In the genomic region with DNA sequence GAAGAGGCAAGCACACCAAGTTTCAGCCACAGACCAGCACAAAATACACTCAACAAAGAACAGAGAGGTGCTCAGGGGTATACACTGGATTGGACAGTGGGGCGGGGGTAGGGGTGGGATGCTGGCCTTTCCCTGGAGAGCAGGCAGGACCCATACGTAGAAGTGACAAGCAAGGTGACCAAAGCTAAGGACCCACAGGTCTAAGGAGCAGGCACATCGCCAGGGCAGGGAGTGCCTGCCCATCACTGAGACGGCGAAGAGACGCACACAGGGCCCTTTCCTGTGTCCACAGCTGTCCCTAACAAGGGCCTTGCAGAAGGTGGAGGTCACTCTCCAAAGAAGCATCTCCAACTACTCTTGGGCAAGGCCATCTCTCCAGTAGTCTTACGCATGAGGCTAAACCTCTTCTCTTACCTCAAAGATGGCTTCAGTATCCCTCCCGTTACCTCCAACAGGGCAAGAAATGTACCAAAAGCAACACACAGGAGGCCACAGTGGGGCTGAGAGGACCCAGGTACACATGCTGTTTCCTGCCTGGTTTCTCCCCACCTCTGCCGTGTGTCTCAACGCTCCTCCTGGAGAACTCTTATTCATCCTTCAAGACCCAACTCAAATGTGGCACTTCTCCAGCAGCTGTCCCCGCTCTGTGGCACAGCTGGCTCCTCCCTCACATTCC, we compare ENCODE assay signal across 1 cellular context.
TF ChIP-seq lines count a peak whose summit lies in the region.

No MANE protein-coding gene starts in this region.

TF ChIP-seq in endothelial cell of umbilical vein, 7 proteins besides CTCF, POLR2A, EP300 and RAD21:
- TF ChIP-seq EZH2 (IDR thresholded peaks at IDR 0.05; ENCODE audit: borderline replicate concordance, low read depth, low read length, severe bottlenecking) (no peak), POLR2AphosphoS5 (IDR thresholded peaks at IDR 0.05; ENCODE audit: insufficient read depth, low read depth, low read length) (peak; percentile 35)
